ENCODE assay signal across 20 cellular contexts in the genomic region with DNA sequence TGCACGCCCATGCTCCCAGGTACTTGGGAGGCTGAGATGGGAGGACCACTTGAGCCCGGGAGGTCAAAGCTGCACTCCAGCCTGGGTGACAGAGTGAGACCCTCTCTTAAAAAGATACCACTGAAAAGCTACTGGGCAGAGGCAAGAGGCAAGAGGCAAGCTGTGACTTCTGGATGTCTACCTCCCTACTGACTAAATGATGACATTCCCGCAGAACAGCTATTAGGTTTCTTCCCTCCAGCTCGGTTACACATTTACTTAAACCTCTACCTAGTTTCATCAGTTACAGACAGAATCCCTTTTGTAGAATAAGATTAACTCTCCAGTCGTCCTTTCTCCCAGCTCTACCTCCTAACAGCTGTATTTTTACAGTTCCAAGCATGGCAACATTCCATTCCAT. TPM values are rescaled to one million over a fixed set of nuclear protein-coding genes. Genes with fewer than 3 reads are reported as not detected.
"Had no signal": no experiment of that assay in that cellular context is flagged by ENCODE, and none has a peak within 500 bp of the region (broad histone marks: within the 10 kb centered on the region; RNA-seq: fewer than 3 reads in every experiment).

No MANE protein-coding gene starts in this region.

- H3K4me3 Mint-ChIP-seq: activated T-cell treated with anti-CD3 and anti-CD28 coated beads, Interleukin-2, amount 50 U/mL, for 72 hours; memory B cell had no signal

- H3K9me3 ChIP-seq: adrenal gland, mucosa of descending colon, thyroid gland had no signal

- H3K27me3 Mint-ChIP-seq: memory B cell; naive thymus-derived CD4-positive, alpha-beta T cell had no signal

- H3K36me3 ChIP-seq: adrenal gland, thyroid gland had no signal

- H3K27ac Mint-ChIP-seq: activated T-cell treated with anti-CD3 and anti-CD28 coated beads, Interleukin-2, amount 50 U/mL, for 72 hours had no signal

- H3K27ac ChIP-seq: adrenal gland, epithelial cell of prostate, foreskin keratinocyte, thyroid gland had no signal

- DNase-seq: activated CD4-positive, alpha-beta T cell treated with anti-CD3 and anti-CD28 coated beads, Interleukin-2, amount 50 U/mL, for 1 hour; activated effector memory CD4-positive, alpha-beta T cell treated with anti-CD3 and anti-CD28 coated beads, Interleukin-2, amount 50 U/mL, for 16 hours; activated naive CD4-positive, alpha-beta T cell treated with anti-CD3 and anti-CD28 coated beads, Interleukin-2, amount 50 U/mL, for 16 hours; activated T-cell treated with anti-CD3 and anti-CD28 coated beads, Interleukin-2, amount 50 U/mL, for 72 hours; adrenal gland; foreskin keratinocyte; left ventricle myocardium superior; mucosa of descending colon; naive thymus-derived CD4-positive, alpha-beta T cell; stimulated activated CD4-positive, alpha-beta T cell treated with anti-CD3 and anti-CD28 coated beads, Interleukin-12 subunit alpha, Interleukin-12 subunit beta, amount 100 ng/mL, for 4 hours; stimulated activated CD4-positive, alpha-beta T cell treated with anti-CD3 and anti-CD28 coated beads, Interleukin-1b, Interleukin-23, amount 100 ng/mL, for 48 hours; stimulated activated CD8-positive, alpha-beta memory T cell treated with anti-CD3 and anti-CD28 coated beads, Interleukin-4, amount 100 ng/mL, for 48 hours; stimulated activated naive CD4-positive, alpha-beta T cell treated with Interleukin-2 at 50 U/mL for 16 hours; thyroid gland had no signal

- H3K4me3 ChIP-seq: adrenal gland, mucosa of descending colon, thyroid gland had no signal

- H3K27me3 ChIP-seq: adrenal gland, foreskin keratinocyte, thyroid gland had no signal

- H3K9me3 Mint-ChIP-seq: activated T-cell treated with anti-CD3 and anti-CD28 coated beads, Interleukin-2, amount 50 U/mL, for 72 hours; memory B cell had no signal

- ATAC-seq: activated CD4-positive, CD25-positive, alpha-beta regulatory T cell treated with anti-CD3 and anti-CD28 coated beads, Interleukin-2, amount 50 U/mL, for 24 hours; activated T-cell treated with anti-CD3 and anti-CD28 coated beads, Interleukin-2, amount 50 U/mL, for 72 hours; foreskin keratinocyte; left ventricle myocardium superior; mucosa of descending colon; naive thymus-derived CD4-positive, alpha-beta T cell had no signal

RNA-seq across cellular contexts. Expression of gene CRYGN, which starts 58.6 kb away (rescaled TPM):
- total RNA-seq: activated CD8-positive, alpha-beta memory T cell treated with anti-CD3 and anti-CD28 coated beads for 36 hours; dermis microvascular lymphatic vessel endothelial cell; foreskin keratinocyte; left ventricle myocardium superior; T-helper 1 cell treated with Interleukin-12 subunit alpha and Interleukin-12 subunit beta and Interleukin-4 antibody, amounts not matched to agents 30 ng/mL and 1 ng/mL, for 36 hours had no signal
